Comparison of ENCODE assay signal across 14 cellular contexts in the genomic region with DNA sequence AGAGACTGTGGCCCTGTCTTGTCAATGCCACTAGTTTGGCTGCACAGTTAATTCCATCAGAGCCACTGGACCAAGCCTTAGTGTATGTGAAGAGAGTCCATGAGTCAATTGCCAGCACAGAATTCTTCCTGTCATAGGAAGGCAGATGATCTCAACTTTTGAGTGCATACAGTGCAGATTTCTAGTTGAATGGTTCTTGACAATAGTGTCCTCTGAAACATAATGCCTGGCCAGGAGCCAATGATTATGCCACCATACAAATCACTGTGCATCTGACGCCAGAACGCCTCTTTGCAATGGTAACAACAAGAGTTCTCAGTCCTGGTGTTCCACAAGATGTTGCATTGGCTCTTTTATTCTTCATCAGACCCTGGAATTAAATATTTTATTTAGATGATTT. TPM values are rescaled to one million over a fixed set of nuclear protein-coding genes. Genes with fewer than 3 reads are reported as not detected.
DNase-seq lines count a peak whose midpoint lies in the region; ATAC-seq, FAIRE-seq and TF ChIP-seq lines count a peak whose summit lies in the region.
"Had no signal": no experiment of that assay in that cellular context is flagged by ENCODE, and none has a peak within 500 bp of the region (broad histone marks: within the 10 kb centered on the region; RNA-seq: fewer than 3 reads in every experiment).

No MANE protein-coding gene starts in this region.

- peak overlapping the region; percentile 75 for H3K4me2 ChIP-seq in OCI-LY3 (ENCODE audit: low read length)

- DNase-seq in D721Med (ENCODE audit: insufficient read length, low spot score) (no peak), NCI-H1105 (lab: John Stamatoyannopoulos, UW) (peak; percentile 75), CD14-positive monocyte (ENCODE audit: low spot score) (no peak), kidney (no peak)
- DNase-seq: nephron progenitor cell had no signal

- no peak overlapping the region for H3K4me3 Mint-ChIP-seq in CD14-positive monocyte
- H3K4me3 Mint-ChIP-seq: activated naive CD8-positive, alpha-beta T cell; nephron progenitor cell; stimulated activated effector memory CD8-positive, alpha-beta T cell treated with anti-CD3 and anti-CD28 coated beads, Interleukin-12 subunit alpha, Interleukin-12 subunit beta, amount 100 ng/mL, for 72 hours had no signal

- peaks cover 46% of the 10 kb centered on the region for H3K4me1 ChIP-seq in OCI-LY3 (ENCODE audit: low read length)
- no peaks in the 10 kb centered on the region for H3K4me1 ChIP-seq in kidney (ENCODE audit: control insufficient read depth in 1 of 2, insufficient read depth in 1 of 2, low read depth in 1 of 2, low read length in 2 of 2)

- intact Hi-C loops in CD14-positive monocyte (cut with micrococcal nuclease): no loop called here
- intact Hi-C loops in kidney (cut with DNase I): no loop called here

- H3K36me3 ChIP-seq in OCI-LY3 (replicated peaks; ENCODE audit: low read depth, low read length) (no peaks in the 10 kb centered on the region), kidney (ENCODE audit: control insufficient read depth in 1 of 2, insufficient read depth in 2 of 2, low read length in 2 of 2) (no peaks in the 10 kb centered on the region)

- TF ChIP-seq CTCF in D721Med (IDR thresholded peaks at IDR 0.05; ENCODE audit: insufficient read depth, missing control alignments): no peak
- no peak for TF ChIP-seq CTCF in OCI-LY3 (IDR thresholded peaks at IDR 0.05; ENCODE audit: low read depth, low read length)
- no peak for TF ChIP-seq CTCF in CD14-positive monocyte (IDR thresholded peaks at IDR 0.05)
- TF ChIP-seq CTCF in kidney (IDR thresholded peaks at IDR 0.05; ENCODE audit: borderline replicate concordance, extremely low read depth, insufficient read depth): no peak

- no peak overlapping the region for H3K27ac Mint-ChIP-seq in CD14-positive monocyte
- H3K27ac Mint-ChIP-seq: activated naive CD8-positive, alpha-beta T cell; nephron progenitor cell; stimulated activated effector memory CD8-positive, alpha-beta T cell treated with anti-CD3 and anti-CD28 coated beads, Interleukin-12 subunit alpha, Interleukin-12 subunit beta, amount 100 ng/mL, for 72 hours had no signal

- peaks cover 24 to 42% (median 34%) of the 10 kb centered on the region in 3 donors for H3K27me3 Mint-ChIP-seq in CD14-positive monocyte (ENCODE audit: low read depth in 3 of 3)

- H3K79me2 ChIP-seq in OCI-LY3 (ENCODE audit: low read length): no peaks in the 10 kb centered on the region

- H3K27me3 ChIP-seq in OCI-LY3 (ENCODE audit: low read depth, low read length): no peaks in the 10 kb centered on the region

- H3K4me3 ChIP-seq in OCI-LY3 (ENCODE audit: low read length): peak overlapping the region; percentile 26
- no peak overlapping the region for H3K4me3 ChIP-seq in kidney (ENCODE audit: low read length in 2 of 2)
- H3K4me3 ChIP-seq: dorsolateral prefrontal cortex had no signal

- peaks cover 0 to 2% of the 10 kb centered on the region in 2 donors for H3K36me3 Mint-ChIP-seq in CD14-positive monocyte

- peaks cover 0 to 7% (median 3%) of the 10 kb centered on the region in 7 donors for H3K9me3 Mint-ChIP-seq in CD14-positive monocyte
- H3K9me3 Mint-ChIP-seq: nephron progenitor cell had no signal

- H3K27ac ChIP-seq in OCI-LY3 (ENCODE audit: low read length) (peak overlapping the region; percentile 72), kidney (ENCODE audit: low read depth in 2 of 2, low read length in 2 of 2) (no peak overlapping the region)

- peaks cover 13% of the 10 kb centered on the region for H3K4me1 Mint-ChIP-seq in CD14-positive monocyte
- H3K4me1 Mint-ChIP-seq: nephron progenitor cell; stimulated activated effector memory CD8-positive, alpha-beta T cell treated with anti-CD3 and anti-CD28 coated beads, Interleukin-12 subunit alpha, Interleukin-12 subunit beta, amount 100 ng/mL, for 72 hours had no signal

- H2AFZ ChIP-seq in OCI-LY3 (ENCODE audit: low read depth, low read length): no peak overlapping the region

- H4K20me1 ChIP-seq in OCI-LY3 (ENCODE audit: insufficient read depth, low read length): no peaks in the 10 kb centered on the region

- ATAC-seq in GM21447 (IDR thresholded peaks at IDR 0.05; ENCODE audit: unreplicated experiment) (peak; percentile 18), HG02840 (IDR thresholded peaks at IDR 0.05; ENCODE audit: low FRiP score, unreplicated experiment) (no peak)
- no peak for ATAC-seq in activated CD4-positive, CD25-positive, alpha-beta regulatory T cell treated with anti-CD3 and anti-CD28 coated beads, Interleukin-2, amount 50 U/mL, for 24 hours
- ATAC-seq: left lobe of liver; stimulated activated effector memory CD8-positive, alpha-beta T cell treated with anti-CD3 and anti-CD28 coated beads, Interleukin-12 subunit alpha, Interleukin-12 subunit beta, amount 100 ng/mL, for 72 hours had no signal

- H3K9ac ChIP-seq in OCI-LY3 (ENCODE audit: low read length) (peak overlapping the region; percentile 13; the same call in 1 of the 2 replicates), kidney (ENCODE audit: low read length in 2 of 2) (no peak overlapping the region)

- H3K9me3 ChIP-seq in OCI-LY3 (ENCODE audit: insufficient read depth, low read length) (no peaks in the 10 kb centered on the region), kidney (ENCODE audit: control insufficient read depth in 1 of 2, low read length in 2 of 2) (no peaks in the 10 kb centered on the region)

- FAIRE-seq in D721Med (lab: Jason Lieb, UNC) (peak; percentile 88), kidney (lab: Jason Lieb, UNC) (no peak)

RNA-seq across cellular contexts. Expression of a gene that starts 7.1 kb away (rescaled TPM):
- polyA plus RNA-seq in CD14-positive monocyte: not detected
- total RNA-seq in kidney: not detected
- not detected for polyA plus RNA-seq in kidney (ENCODE audit: insufficient read depth, low read depth, low replicate concordance)
- total RNA-seq: left lobe of liver had no signal
- polyA plus RNA-seq: BJ had no signal

RNA-seq across cellular contexts. Expression of a gene that starts 16.3 kb away (rescaled TPM):
- polyA plus RNA-seq in CD14-positive monocyte (10 to 100 TPM in 1 of 2 donors, 1 to 10 TPM in 1; 8.6 to 16.3 TPM), kidney (ENCODE audit: insufficient read depth, low read depth, low replicate concordance) (7.8 TPM)
- 8.0 TPM for total RNA-seq in kidney
- total RNA-seq: left lobe of liver had no signal
